1 cellular context compared by ENCODE assay signal in the genomic region with DNA sequence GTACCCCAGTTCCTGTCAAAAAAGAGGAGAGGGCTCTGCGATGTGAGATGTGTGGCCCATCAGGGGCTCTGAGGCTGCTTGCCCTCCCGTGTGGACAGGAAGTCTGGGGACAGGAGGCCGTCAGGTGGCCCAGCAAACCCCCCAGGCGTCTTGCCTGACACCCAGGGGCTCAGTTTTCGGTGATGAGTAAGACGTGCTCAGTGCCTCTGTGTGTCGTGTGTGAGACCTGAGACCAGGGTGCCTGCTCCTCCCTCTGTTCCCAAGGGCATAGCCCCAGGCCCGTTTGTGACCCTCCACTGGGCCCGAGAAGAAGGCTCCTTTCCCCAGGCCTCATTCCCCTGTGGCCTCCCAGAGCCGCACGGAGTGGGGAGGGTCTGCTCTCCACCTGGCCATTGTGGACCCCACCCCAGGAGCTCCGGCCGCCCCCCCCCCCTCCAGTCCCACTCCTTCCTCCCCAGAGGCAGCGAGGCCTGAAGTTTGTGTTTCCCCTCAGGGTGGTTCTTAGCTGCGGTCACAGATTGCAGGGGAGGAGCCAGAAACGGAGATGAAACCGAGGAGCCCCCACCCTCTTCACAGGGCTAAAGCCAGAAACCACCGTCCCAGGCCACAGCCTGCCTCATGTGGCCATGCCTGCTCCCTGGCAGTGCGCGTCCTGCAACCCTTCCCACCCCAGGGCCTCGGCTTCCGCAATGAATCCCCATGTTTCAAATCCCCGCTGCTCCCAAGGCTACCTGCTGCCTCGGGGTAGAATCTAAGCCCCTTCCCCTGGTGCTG.
TF ChIP-seq lines count a peak whose summit lies in the region.

No MANE protein-coding gene starts in this region.

TF ChIP-seq in GM12878, 131 proteins besides CTCF, POLR2A, EP300 and RAD21 (continued from another document):
- TF ChIP-seq, protein P1, sequence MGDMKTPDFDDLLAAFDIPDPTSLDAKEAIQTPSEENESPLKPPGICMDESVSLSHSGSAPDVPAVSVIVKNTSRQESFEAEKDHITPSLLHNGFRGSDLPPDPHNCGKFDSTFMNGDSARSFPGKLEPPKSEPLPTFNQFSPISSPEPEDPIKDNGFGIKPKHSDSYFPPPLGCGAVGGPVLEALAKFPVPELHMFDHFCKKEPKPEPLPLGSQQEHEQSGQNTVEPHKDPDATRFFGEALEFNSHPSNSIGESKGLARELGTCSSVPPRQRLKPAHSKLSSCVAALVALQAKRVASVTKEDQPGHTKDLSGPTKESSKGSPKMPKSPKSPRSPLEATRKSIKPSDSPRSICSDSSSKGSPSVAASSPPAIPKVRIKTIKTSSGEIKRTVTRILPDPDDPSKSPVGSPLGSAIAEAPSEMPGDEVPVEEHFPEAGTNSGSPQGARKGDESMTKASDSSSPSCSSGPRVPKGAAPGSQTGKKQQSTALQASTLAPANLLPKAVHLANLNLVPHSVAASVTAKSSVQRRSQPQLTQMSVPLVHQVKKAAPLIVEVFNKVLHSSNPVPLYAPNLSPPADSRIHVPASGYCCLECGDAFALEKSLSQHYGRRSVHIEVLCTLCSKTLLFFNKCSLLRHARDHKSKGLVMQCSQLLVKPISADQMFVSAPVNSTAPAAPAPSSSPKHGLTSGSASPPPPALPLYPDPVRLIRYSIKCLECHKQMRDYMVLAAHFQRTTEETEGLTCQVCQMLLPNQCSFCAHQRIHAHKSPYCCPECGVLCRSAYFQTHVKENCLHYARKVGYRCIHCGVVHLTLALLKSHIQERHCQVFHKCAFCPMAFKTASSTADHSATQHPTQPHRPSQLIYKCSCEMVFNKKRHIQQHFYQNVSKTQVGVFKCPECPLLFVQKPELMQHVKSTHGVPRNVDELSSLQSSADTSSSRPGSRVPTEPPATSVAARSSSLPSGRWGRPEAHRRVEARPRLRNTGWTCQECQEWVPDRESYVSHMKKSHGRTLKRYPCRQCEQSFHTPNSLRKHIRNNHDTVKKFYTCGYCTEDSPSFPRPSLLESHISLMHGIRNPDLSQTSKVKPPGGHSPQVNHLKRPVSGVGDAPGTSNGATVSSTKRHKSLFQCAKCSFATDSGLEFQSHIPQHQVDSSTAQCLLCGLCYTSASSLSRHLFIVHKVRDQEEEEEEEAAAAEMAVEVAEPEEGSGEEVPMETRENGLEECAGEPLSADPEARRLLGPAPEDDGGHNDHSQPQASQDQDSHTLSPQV (IDR thresholded peaks at IDR 0.05), result no peak
- TF ChIP-seq PAX8 (IDR thresholded peaks at IDR 0.05) (no peak), IKZF2 (IDR thresholded peaks at IDR 0.05) (peak; percentile 55 to 70; a peak in 2 of 4 replicates), TAF1 (IDR thresholded peaks at IDR 0.05; ENCODE audit: borderline replicate concordance, low read depth, low read length) (peak; percentile 76), ZBED1 (IDR thresholded peaks at IDR 0.05; ENCODE audit: borderline replicate concordance) (0 out of 2 replicates have a peak, but pooled peaks have one; percentile 59), HDGF (IDR thresholded peaks at IDR 0.05) (no peak; the same call in 1 of the 2 replicates), CREM (IDR thresholded peaks at IDR 0.05; ENCODE audit: low read depth) (peak; percentile 8), LARP7 (IDR thresholded peaks at IDR 0.05) (peak; percentile 35), FOS (IDR thresholded peaks at IDR 0.05; ENCODE audit: borderline replicate concordance, extremely low read depth, insufficient read length) (no peak), SPI1 (IDR thresholded peaks at IDR 0.05; ENCODE audit: borderline replicate concordance, insufficient read depth, low read depth, low read length) (0 out of 2 replicates have a peak, but pooled peaks have one; percentile 32), RBBP5 (conservative IDR thresholded peaks at IDR 0.05) (no peak), YY1 (IDR thresholded peaks at IDR 0.05; ENCODE audit: low read depth, low read length) (peak; percentile 42; the same call in 1 of the 2 replicates), POU2F2 (IDR thresholded peaks at IDR 0.05; ENCODE audit: borderline replicate concordance, low read depth, low read length) (peak; percentile 79), ETV6 (conservative IDR thresholded peaks at IDR 0.05 in 1 of 2, IDR thresholded peaks at IDR 0.05 in 1 of 2; ENCODE audit: borderline replicate concordance in 1 of 2, low read depth in 1 of 2) (0 out of 4 replicates have a peak, but pooled peaks of 1 of the 2 experiments have one; percentile 20), SMAD1 (IDR thresholded peaks at IDR 0.05; ENCODE audit: low read depth, partially characterized antibody) (peak; percentile 79), NR2C2 (IDR thresholded peaks at IDR 0.05; ENCODE audit: borderline replicate concordance, control insufficient read depth, insufficient read length, low read depth) (no peak), SREBF1 (IDR thresholded peaks at IDR 0.05; ENCODE audit: low read length) (no peak), NBN (IDR thresholded peaks at IDR 0.05) (peak; percentile 10), POLR2AphosphoS5 (IDR thresholded peaks at IDR 0.05; ENCODE audit: low read length) (peak; percentile 92), IKZF1 (conservative IDR thresholded peaks at IDR 0.05) (peak; percentile 84)
- TF ChIP-seq, protein P2, sequence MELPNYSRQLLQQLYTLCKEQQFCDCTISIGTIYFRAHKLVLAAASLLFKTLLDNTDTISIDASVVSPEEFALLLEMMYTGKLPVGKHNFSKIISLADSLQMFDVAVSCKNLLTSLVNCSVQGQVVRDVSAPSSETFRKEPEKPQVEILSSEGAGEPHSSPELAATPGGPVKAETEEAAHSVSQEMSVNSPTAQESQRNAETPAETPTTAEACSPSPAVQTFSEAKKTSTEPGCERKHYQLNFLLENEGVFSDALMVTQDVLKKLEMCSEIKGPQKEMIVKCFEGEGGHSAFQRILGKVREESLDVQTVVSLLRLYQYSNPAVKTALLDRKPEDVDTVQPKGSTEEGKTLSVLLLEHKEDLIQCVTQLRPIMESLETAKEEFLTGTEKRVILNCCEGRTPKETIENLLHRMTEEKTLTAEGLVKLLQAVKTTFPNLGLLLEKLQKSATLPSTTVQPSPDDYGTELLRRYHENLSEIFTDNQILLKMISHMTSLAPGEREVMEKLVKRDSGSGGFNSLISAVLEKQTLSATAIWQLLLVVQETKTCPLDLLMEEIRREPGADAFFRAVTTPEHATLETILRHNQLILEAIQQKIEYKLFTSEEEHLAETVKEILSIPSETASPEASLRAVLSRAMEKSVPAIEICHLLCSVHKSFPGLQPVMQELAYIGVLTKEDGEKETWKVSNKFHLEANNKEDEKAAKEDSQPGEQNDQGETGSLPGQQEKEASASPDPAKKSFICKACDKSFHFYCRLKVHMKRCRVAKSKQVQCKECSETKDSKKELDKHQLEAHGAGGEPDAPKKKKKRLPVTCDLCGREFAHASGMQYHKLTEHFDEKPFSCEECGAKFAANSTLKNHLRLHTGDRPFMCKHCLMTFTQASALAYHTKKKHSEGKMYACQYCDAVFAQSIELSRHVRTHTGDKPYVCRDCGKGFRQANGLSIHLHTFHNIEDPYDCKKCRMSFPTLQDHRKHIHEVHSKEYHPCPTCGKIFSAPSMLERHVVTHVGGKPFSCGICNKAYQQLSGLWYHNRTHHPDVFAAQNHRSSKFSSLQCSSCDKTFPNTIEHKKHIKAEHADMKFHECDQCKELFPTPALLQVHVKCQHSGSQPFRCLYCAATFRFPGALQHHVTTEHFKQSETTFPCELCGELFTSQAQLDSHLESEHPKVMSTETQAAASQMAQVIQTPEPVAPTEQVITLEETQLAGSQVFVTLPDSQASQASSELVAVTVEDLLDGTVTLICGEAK (IDR thresholded peaks at IDR 0.05; ENCODE audit: borderline replicate concordance), result no peak
- TF ChIP-seq, protein P3, sequence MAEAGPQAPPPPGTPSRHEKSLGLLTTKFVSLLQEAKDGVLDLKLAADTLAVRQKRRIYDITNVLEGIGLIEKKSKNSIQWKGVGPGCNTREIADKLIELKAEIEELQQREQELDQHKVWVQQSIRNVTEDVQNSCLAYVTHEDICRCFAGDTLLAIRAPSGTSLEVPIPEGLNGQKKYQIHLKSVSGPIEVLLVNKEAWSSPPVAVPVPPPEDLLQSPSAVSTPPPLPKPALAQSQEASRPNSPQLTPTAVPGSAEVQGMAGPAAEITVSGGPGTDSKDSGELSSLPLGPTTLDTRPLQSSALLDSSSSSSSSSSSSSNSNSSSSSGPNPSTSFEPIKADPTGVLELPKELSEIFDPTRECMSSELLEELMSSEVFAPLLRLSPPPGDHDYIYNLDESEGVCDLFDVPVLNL (IDR thresholded peaks at IDR 0.05; ENCODE audit: low read depth, low read length), result no peak
- TF ChIP-seq, protein P4, sequence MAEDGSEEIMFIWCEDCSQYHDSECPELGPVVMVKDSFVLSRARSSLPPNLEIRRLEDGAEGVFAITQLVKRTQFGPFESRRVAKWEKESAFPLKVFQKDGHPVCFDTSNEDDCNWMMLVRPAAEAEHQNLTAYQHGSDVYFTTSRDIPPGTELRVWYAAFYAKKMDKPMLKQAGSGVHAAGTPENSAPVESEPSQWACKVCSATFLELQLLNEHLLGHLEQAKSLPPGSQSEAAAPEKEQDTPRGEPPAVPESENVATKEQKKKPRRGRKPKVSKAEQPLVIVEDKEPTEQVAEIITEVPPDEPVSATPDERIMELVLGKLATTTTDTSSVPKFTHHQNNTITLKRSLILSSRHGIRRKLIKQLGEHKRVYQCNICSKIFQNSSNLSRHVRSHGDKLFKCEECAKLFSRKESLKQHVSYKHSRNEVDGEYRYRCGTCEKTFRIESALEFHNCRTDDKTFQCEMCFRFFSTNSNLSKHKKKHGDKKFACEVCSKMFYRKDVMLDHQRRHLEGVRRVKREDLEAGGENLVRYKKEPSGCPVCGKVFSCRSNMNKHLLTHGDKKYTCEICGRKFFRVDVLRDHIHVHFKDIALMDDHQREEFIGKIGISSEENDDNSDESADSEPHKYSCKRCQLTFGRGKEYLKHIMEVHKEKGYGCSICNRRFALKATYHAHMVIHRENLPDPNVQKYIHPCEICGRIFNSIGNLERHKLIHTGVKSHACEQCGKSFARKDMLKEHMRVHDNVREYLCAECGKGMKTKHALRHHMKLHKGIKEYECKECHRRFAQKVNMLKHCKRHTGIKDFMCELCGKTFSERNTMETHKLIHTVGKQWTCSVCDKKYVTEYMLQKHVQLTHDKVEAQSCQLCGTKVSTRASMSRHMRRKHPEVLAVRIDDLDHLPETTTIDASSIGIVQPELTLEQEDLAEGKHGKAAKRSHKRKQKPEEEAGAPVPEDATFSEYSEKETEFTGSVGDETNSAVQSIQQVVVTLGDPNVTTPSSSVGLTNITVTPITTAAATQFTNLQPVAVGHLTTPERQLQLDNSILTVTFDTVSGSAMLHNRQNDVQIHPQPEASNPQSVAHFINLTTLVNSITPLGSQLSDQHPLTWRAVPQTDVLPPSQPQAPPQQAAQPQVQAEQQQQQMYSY (CRISPR knock-in tag; IDR thresholded peaks at IDR 0.05), result no peak
- TF ChIP-seq, protein P5, sequence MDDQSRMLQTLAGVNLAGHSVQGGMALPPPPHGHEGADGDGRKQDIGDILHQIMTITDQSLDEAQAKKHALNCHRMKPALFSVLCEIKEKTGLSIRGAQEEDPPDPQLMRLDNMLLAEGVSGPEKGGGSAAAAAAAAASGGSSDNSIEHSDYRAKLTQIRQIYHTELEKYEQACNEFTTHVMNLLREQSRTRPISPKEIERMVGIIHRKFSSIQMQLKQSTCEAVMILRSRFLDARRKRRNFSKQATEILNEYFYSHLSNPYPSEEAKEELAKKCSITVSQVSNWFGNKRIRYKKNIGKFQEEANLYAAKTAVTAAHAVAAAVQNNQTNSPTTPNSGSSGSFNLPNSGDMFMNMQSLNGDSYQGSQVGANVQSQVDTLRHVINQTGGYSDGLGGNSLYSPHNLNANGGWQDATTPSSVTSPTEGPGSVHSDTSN (IDR thresholded peaks at IDR 0.05; ENCODE audit: insufficient replicate concordance, low read depth, low read length), result no peak
